ENCODE assay signal across 28 cellular contexts in the genomic region with DNA sequence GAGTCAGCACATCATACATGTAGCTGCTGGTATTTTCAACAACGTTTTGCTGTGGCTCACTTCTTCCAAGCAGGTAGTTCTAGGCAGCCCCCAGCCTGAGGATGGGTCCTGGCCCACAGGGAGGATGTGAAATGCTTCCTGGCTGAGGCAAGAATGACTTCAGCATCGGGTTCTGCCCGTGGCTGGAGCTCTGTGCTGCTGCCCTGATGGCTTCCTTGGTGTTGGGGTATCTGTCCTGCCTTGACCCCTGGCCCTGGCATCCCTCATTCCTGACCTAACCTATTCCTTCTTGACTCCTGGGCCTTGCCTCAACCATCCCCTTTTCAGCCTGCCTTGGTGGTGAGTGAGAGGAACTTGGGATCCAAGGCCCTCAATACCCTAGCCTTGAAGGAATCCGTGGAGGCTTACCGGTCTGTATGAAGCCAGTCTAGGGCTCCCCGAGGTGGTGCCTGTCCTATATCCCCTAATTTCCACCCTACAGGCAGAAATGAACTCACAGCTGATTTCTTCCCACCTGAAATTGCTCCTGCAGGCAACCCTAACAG.
DNase-seq lines count a peak whose midpoint lies in the region; ATAC-seq, FAIRE-seq and TF ChIP-seq lines count a peak whose summit lies in the region.
"Had no signal": no experiment of that assay in that cellular context is flagged by ENCODE, and none has a peak within 500 bp of the region (broad histone marks: within the 10 kb centered on the region; RNA-seq: fewer than 3 reads in every experiment).

No MANE protein-coding gene starts in this region.

- H3K27ac ChIP-seq in A549 (no peak overlapping the region), endodermal cell (ENCODE audit: low read depth, low read length) (no peak overlapping the region), osteoblast (ENCODE audit: low read depth, low read length) (no peak overlapping the region)
- H3K27ac ChIP-seq: BLaER1 treated with 17β-estradiol and CSF1 and Interleukin-3, amounts not matched to agents 10 nM and 100 nM; SJCRH30 had no signal

- no peaks in the 10 kb centered on the region for H3K27me3 ChIP-seq in endodermal cell (ENCODE audit: control insufficient read depth, insufficient read depth, low read length, poor library complexity, severe bottlenecking)
- no peaks in the 10 kb centered on the region for H3K27me3 ChIP-seq in osteoblast (ENCODE audit: insufficient read depth, low read length)

- FAIRE-seq in A549 (lab: Jason Lieb, UNC) = no peak
- FAIRE-seq: A204.1, G401.6 had no signal

- DNase-seq in A549 (ENCODE audit: low read depth in 1 of 2, low spot score in 1 of 2) (no peak), endodermal cell (peak; percentile 23), osteoblast (ENCODE audit: insufficient read length, low spot score, missing footprints) (peak; percentile 60), T-cell (no peak), NCI-H774 (lab: John Stamatoyannopoulos, UW) (no peak), erythroblast (lab: John Stamatoyannopoulos, UW) (no peak)
- DNase-seq: AML-193; CD4-positive, alpha-beta memory T cell; COR-L47; HCEC 1CT; NCI-H1092; NCI-H1436; NCI-H187; NCI-H2171 treated with DMSO at 0.1 percent for 48 hours; NCI-H345; NCI-H510A treated with DMSO at 0.1 percent for 48 hours; NCI-H82; NK-92 treated with Interleukin-12 subunit alpha and Interleukin-12 subunit beta, amount 100 ng/mL, for 24 hours; PC-3; SJCRH30 had no signal

- TF ChIP-seq CTCF in A549 (IDR thresholded peaks at IDR 0.05) (no peak), endodermal cell (conservative IDR thresholded peaks at IDR 0.05) (no peak), osteoblast (IDR thresholded peaks at IDR 0.05; ENCODE audit: extremely low read depth, low read depth, low read length) (no peak)

- H3K4me3 Mint-ChIP-seq in activated T-helper 17 cell treated with anti-CD3 and anti-CD28 coated beads, Interleukin-2, amount 50 U/mL, for 72 hours = no peak overlapping the region
- H3K4me3 Mint-ChIP-seq in endodermal cell = no peak overlapping the region
- no peak overlapping the region for H3K4me3 Mint-ChIP-seq in T-cell
- H3K4me3 Mint-ChIP-seq: CD4-positive, alpha-beta memory T cell; GM23338; IgD-negative memory B cell had no signal

- peaks cover 9% of the 10 kb centered on the region for H3K4me1 ChIP-seq in A549
- H3K4me1 ChIP-seq in endodermal cell (ENCODE audit: control insufficient read depth, insufficient read depth, low read length) = peaks cover 10% of the 10 kb centered on the region
- peaks cover 15% of the 10 kb centered on the region for H3K4me1 ChIP-seq in osteoblast (ENCODE audit: insufficient read depth, low read length)
- H3K4me1 ChIP-seq: SJCRH30 had no signal

- H4K20me1 ChIP-seq in osteoblast (ENCODE audit: insufficient read depth, low read length) = no peaks in the 10 kb centered on the region

- no peaks in the 10 kb centered on the region for H3K9me3 ChIP-seq in A549
- no peaks in the 10 kb centered on the region for H3K9me3 ChIP-seq in endodermal cell (ENCODE audit: control insufficient read depth, low read length)
- no peaks in the 10 kb centered on the region for H3K9me3 ChIP-seq in osteoblast (ENCODE audit: low read depth, low read length)
- H3K9me3 ChIP-seq: BLaER1 treated with 17β-estradiol and CSF1 and Interleukin-3, amounts not matched to agents 10 nM and 100 nM; SJCRH30 had no signal

- TF ChIP-seq EP300 in A549 (IDR thresholded peaks at IDR 0.05) = no peak

- TF ChIP-seq POLR2A in A549 (IDR thresholded peaks at IDR 0.05; ENCODE audit: low read length) (no peak), erythroblast (IDR thresholded peaks at IDR 0.05; ENCODE audit: low read length) (no peak)

- no peaks in the 10 kb centered on the region for H3K36me3 ChIP-seq in endodermal cell (ENCODE audit: control insufficient read depth, insufficient read depth, low read length)
- H3K36me3 ChIP-seq in osteoblast (ENCODE audit: insufficient read depth, low read length) = no peaks in the 10 kb centered on the region
- H3K36me3 ChIP-seq: BLaER1 treated with 17β-estradiol and CSF1 and Interleukin-3, amounts not matched to agents 10 nM and 100 nM; SJCRH30 had no signal

- no peak overlapping the region for H3K4me2 ChIP-seq in A549
- no peak overlapping the region for H3K4me2 ChIP-seq in osteoblast (ENCODE audit: insufficient read depth, low read length)
- H3K4me2 ChIP-seq: BLaER1 treated with 17β-estradiol and CSF1 and Interleukin-3, amounts not matched to agents 10 nM and 100 nM; GM23338 had no signal

- H3K27ac Mint-ChIP-seq in activated T-helper 17 cell treated with anti-CD3 and anti-CD28 coated beads, Interleukin-2, amount 50 U/mL, for 72 hours = peak overlapping the region; percentile 31
- H3K27ac Mint-ChIP-seq in endodermal cell (no peak overlapping the region), T-cell (no peak overlapping the region)
- H3K27ac Mint-ChIP-seq: CD4-positive, alpha-beta memory T cell; GM23338; IgD-negative memory B cell had no signal

- CTCF ChIA-PET in A549 (lab: Yijun Ruan, JAX) = interaction anchor here (1.6 kb wide), 1 partner anchor 63 kb away, joined by 3 read pairs; no protein-coding TSS in a partner anchor
- CTCF ChIA-PET in T-cell (lab: Charles Lee) = no interaction called here

- H3K36me3 Mint-ChIP-seq in activated T-helper 17 cell treated with anti-CD3 and anti-CD28 coated beads, Interleukin-2, amount 50 U/mL, for 72 hours (ENCODE audit: low read depth) = no peaks in the 10 kb centered on the region
- no peaks in the 10 kb centered on the region for H3K36me3 Mint-ChIP-seq in endodermal cell (ENCODE audit: low read depth)
- no peaks in the 10 kb centered on the region for H3K36me3 Mint-ChIP-seq in T-cell
- H3K36me3 Mint-ChIP-seq: CD4-positive, alpha-beta memory T cell; IgD-negative memory B cell had no signal

- no peak for ATAC-seq in A549
- no peak for ATAC-seq in activated T-helper 17 cell treated with anti-CD3 and anti-CD28 coated beads, Interleukin-2, amount 50 U/mL, for 72 hours (replicated peaks)
- no peak for ATAC-seq in T-cell (replicated peaks in 1 of 4)
- ATAC-seq in GM21526 (IDR thresholded peaks at IDR 0.05; ENCODE audit: low FRiP score, unreplicated experiment) = no peak
- ATAC-seq: GM23338, PC-3, SK-N-SH treated with all-trans-retinoic acid at 6 μM for 48 hours had no signal

- no peaks in the 10 kb centered on the region for H3K9me3 Mint-ChIP-seq in activated T-helper 17 cell treated with anti-CD3 and anti-CD28 coated beads, Interleukin-2, amount 50 U/mL, for 72 hours
- H3K9me3 Mint-ChIP-seq in endodermal cell = no peaks in the 10 kb centered on the region
- H3K9me3 Mint-ChIP-seq in T-cell = peaks cover 0 to 2% (median 0%) of the 10 kb centered on the region in 3 donors
- H3K9me3 Mint-ChIP-seq: GM23338, IgD-negative memory B cell had no signal

- H3K79me2 ChIP-seq in osteoblast (ENCODE audit: insufficient read depth, low read length) = no peaks in the 10 kb centered on the region

- H3K9ac ChIP-seq in endodermal cell (ENCODE audit: extremely low read depth, low read length, poor library complexity, severe bottlenecking) = no peak overlapping the region
- H3K9ac ChIP-seq: BLaER1 treated with 17β-estradiol and CSF1 and Interleukin-3, amounts not matched to agents 10 nM and 100 nM had no signal

- WGBS in A549 (ENCODE audit: missing lambda C conversion rate) = 26% methylated on average over 6 of the region's 6 CpGs
- 70 to 72% methylated on average over 4 to 6 of the region's 6 CpGs for WGBS in endodermal cell (ENCODE audit: insufficient coverage in 1 of 2, insufficient read length in 1 of 2), 2 experiments

- no peak overlapping the region for H2AFZ ChIP-seq in osteoblast (ENCODE audit: low read length)
- H2AFZ ChIP-seq: GM23338 had no signal

- POLR2A ChIA-PET in A549 (lab: Yijun Ruan, JAX) = no interaction called here
- POLR2A ChIA-PET in T-cell (lab: Charles Lee) = interaction anchor here in 1 of 2 donors (0.5 kb wide), 1 partner anchor 297 kb away, joined by 3 read pairs; no protein-coding TSS in a partner anchor

- no peaks in the 10 kb centered on the region for H3K27me3 Mint-ChIP-seq in activated T-helper 17 cell treated with anti-CD3 and anti-CD28 coated beads, Interleukin-2, amount 50 U/mL, for 72 hours
- H3K27me3 Mint-ChIP-seq in endodermal cell (ENCODE audit: insufficient read depth) (peaks cover 5% of the 10 kb centered on the region), T-cell (no peaks in the 10 kb centered on the region)
- H3K27me3 Mint-ChIP-seq: CD4-positive, alpha-beta memory T cell had no signal

- no peak for TF ChIP-seq RAD21 in A549 (conservative IDR thresholded peaks at IDR 0.05 in 1 of 2, IDR thresholded peaks at IDR 0.05 in 1 of 2)

- H3K4me1 Mint-ChIP-seq in activated T-helper 17 cell treated with anti-CD3 and anti-CD28 coated beads, Interleukin-2, amount 50 U/mL, for 72 hours = no peaks in the 10 kb centered on the region
- H3K4me1 Mint-ChIP-seq in endodermal cell = peaks cover 10% of the 10 kb centered on the region
- peaks cover 0 to 4% (median 1%) of the 10 kb centered on the region in 3 donors for H3K4me1 Mint-ChIP-seq in T-cell
- H3K4me1 Mint-ChIP-seq: CD4-positive, alpha-beta memory T cell had no signal

- H3K4me3 ChIP-seq in A549 (no peak overlapping the region), endodermal cell (ENCODE audit: low read length) (no peak overlapping the region), osteoblast (ENCODE audit: insufficient read depth, low read length) (no peak overlapping the region)
- H3K4me3 ChIP-seq: BLaER1 treated with 17β-estradiol and CSF1 and Interleukin-3, amounts not matched to agents 10 nM and 100 nM; GM23338; SJCRH30 had no signal

TF ChIP-seq in A549, 52 proteins besides CTCF, POLR2A, EP300 and RAD21:
- TF ChIP-seq MAFK (IDR thresholded peaks at IDR 0.05; ENCODE audit: partially characterized antibody) (peak; percentile 31), ZFP36 (IDR thresholded peaks at IDR 0.05; ENCODE audit: borderline replicate concordance, partially characterized antibody) (no peak)

Comparison
In these comparisons a context has a peak if more than half of its experiments do, and no peak if none do; other contexts are left out.
1. DNase-seq: peak in endodermal cell (single experiment) and osteoblast (single experiment); none in A549 (0 of 2), T-cell (0 of 34), NCI-H774 (single experiment) and erythroblast (0 of 2).